1 cellular context compared by ENCODE assay signal in the genomic region with DNA sequence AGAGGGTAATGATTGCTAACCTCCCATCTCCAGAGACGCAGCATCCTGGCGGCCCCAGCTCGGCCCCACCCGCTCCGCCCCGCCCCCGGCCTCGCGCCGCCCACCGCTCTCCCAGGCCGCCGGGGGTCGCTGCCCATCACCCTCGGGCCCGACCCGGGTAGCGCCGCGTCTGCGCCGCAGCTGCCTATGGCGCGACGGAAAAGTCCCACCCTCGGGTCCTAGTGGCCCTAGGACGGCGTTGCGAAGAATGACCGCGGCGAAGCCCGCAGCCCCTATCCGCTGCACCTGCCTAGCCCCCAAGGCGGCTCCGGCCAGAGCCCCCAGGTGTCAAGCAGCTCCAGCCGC.
TF ChIP-seq lines count a peak whose summit lies in the region.

No MANE protein-coding gene starts in this region.

TF ChIP-seq in HepG2, 621 proteins besides CTCF, POLR2A, EP300 and RAD21 (continued from another document and continues in another):
- TF ChIP-seq, protein P1, sequence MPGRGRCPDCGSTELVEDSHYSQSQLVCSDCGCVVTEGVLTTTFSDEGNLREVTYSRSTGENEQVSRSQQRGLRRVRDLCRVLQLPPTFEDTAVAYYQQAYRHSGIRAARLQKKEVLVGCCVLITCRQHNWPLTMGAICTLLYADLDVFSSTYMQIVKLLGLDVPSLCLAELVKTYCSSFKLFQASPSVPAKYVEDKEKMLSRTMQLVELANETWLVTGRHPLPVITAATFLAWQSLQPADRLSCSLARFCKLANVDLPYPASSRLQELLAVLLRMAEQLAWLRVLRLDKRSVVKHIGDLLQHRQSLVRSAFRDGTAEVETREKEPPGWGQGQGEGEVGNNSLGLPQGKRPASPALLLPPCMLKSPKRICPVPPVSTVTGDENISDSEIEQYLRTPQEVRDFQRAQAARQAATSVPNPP (CRISPR knock-in tag; IDR thresholded peaks at IDR 0.05), result peak; percentile 10; the same call in 1 of the 2 replicates
- TF ChIP-seq XRCC5 (optimal IDR thresholded peaks at IDR 0.05; ENCODE audit: low read length), result peak; percentile 6
- no peak for TF ChIP-seq RFX3 (CRISPR knock-in tag; IDR thresholded peaks at IDR 0.05)
- peak; percentile 70; the same call in 1 of the 2 replicates for TF ChIP-seq ARNT2 (CRISPR knock-in tag; IDR thresholded peaks at IDR 0.05; ENCODE audit: low read depth)
- peak; percentile 12 for TF ChIP-seq TEAD3 (CRISPR knock-in tag; optimal IDR thresholded peaks at IDR 0.05; ENCODE audit: borderline replicate concordance)
- TF ChIP-seq MAZ (IDR thresholded peaks at IDR 0.05; ENCODE audit: borderline replicate concordance, low read depth, low read length), result peak; percentile 46
- TF ChIP-seq MAZ (CRISPR knock-in tag; IDR thresholded peaks at IDR 0.05; ENCODE audit: low read depth), result peak; percentile 68; the same call in 1 of the 2 replicates
- TF ChIP-seq, protein P2, sequence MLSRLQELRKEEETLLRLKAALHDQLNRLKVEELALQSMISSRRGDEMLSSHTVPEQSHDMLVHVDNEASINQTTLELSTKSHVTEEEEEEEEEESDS (CRISPR knock-in tag; IDR thresholded peaks at IDR 0.05; ENCODE audit: borderline replicate concordance), result peak; percentile 49; the same call in 1 of the 2 replicates
- TF ChIP-seq NFRKB (IDR thresholded peaks at IDR 0.05), result no peak
- no peak for TF ChIP-seq CC2D1A (CRISPR knock-in tag; IDR thresholded peaks at IDR 0.05)
- 0 out of 2 replicates have a peak, but pooled peaks have one; percentile 29 for TF ChIP-seq MEF2D (CRISPR knock-in tag; IDR thresholded peaks at IDR 0.05)
- TF ChIP-seq MTA1 (CRISPR knock-in tag; IDR thresholded peaks at IDR 0.05; ENCODE audit: borderline replicate concordance), result 0 out of 2 replicates have a peak, but pooled peaks have one; percentile 13
- TF ChIP-seq STAG1 (CRISPR knock-in tag; IDR thresholded peaks at IDR 0.05), result peak; percentile 21; the same call in 1 of the 2 replicates
- TF ChIP-seq, protein P3, sequence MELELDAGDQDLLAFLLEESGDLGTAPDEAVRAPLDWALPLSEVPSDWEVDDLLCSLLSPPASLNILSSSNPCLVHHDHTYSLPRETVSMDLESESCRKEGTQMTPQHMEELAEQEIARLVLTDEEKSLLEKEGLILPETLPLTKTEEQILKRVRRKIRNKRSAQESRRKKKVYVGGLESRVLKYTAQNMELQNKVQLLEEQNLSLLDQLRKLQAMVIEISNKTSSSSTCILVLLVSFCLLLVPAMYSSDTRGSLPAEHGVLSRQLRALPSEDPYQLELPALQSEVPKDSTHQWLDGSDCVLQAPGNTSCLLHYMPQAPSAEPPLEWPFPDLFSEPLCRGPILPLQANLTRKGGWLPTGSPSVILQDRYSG (CRISPR knock-in tag; IDR thresholded peaks at IDR 0.05), result peak; percentile 23; the same call in 1 of the 2 replicates
- 0 out of 2 replicates have a peak, but pooled peaks have one; percentile 76 for TF ChIP-seq ZBTB3 (CRISPR knock-in tag; IDR thresholded peaks at IDR 0.05; ENCODE audit: borderline replicate concordance, low read depth)
- TF ChIP-seq, protein P4, sequence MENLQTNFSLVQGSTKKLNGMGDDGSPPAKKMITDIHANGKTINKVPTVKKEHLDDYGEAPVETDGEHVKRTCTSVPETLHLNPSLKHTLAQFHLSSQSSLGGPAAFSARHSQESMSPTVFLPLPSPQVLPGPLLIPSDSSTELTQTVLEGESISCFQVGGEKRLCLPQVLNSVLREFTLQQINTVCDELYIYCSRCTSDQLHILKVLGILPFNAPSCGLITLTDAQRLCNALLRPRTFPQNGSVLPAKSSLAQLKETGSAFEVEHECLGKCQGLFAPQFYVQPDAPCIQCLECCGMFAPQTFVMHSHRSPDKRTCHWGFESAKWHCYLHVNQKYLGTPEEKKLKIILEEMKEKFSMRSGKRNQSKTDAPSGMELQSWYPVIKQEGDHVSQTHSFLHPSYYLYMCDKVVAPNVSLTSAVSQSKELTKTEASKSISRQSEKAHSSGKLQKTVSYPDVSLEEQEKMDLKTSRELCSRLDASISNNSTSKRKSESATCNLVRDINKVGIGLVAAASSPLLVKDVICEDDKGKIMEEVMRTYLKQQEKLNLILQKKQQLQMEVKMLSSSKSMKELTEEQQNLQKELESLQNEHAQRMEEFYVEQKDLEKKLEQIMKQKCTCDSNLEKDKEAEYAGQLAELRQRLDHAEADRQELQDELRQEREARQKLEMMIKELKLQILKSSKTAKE (CRISPR knock-in tag; IDR thresholded peaks at IDR 0.05; ENCODE audit: borderline replicate concordance), result 0 out of 2 replicates have a peak, but pooled peaks have one; percentile 7
- TF ChIP-seq ZNF232 (CRISPR knock-in tag; IDR thresholded peaks at IDR 0.05; ENCODE audit: borderline replicate concordance), result 0 out of 2 replicates have a peak, but pooled peaks have one; percentile 58
- TF ChIP-seq, protein P5, sequence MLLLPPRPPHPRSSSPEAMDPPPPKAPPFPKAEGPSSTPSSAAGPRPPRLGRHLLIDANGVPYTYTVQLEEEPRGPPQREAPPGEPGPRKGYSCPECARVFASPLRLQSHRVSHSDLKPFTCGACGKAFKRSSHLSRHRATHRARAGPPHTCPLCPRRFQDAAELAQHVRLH (CRISPR knock-in tag; IDR thresholded peaks at IDR 0.05; ENCODE audit: borderline replicate concordance, low read depth), result peak; percentile 7; the same call in 1 of the 2 replicates
- TF ChIP-seq, protein P6, sequence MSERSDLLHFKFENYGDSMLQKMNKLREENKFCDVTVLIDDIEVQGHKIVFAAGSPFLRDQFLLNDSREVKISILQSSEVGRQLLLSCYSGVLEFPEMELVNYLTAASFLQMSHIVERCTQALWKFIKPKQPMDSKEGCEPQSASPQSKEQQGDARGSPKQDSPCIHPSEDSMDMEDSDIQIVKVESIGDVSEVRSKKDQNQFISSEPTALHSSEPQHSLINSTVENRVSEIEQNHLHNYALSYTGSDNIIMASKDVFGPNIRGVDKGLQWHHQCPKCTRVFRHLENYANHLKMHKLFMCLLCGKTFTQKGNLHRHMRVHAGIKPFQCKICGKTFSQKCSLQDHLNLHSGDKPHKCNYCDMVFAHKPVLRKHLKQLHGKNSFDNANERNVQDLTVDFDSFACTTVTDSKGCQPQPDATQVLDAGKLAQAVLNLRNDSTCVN (CRISPR knock-in tag; IDR thresholded peaks at IDR 0.05; ENCODE audit: borderline replicate concordance), result peak; percentile 13; the same call in 1 of the 2 replicates
- 0 out of 2 replicates have a peak, but pooled peaks have one; percentile 1 for TF ChIP-seq ISX (CRISPR knock-in tag; conservative IDR thresholded peaks at IDR 0.05)
- TF ChIP-seq SATB2 (CRISPR knock-in tag; IDR thresholded peaks at IDR 0.05), result no peak
- TF ChIP-seq, protein P7, sequence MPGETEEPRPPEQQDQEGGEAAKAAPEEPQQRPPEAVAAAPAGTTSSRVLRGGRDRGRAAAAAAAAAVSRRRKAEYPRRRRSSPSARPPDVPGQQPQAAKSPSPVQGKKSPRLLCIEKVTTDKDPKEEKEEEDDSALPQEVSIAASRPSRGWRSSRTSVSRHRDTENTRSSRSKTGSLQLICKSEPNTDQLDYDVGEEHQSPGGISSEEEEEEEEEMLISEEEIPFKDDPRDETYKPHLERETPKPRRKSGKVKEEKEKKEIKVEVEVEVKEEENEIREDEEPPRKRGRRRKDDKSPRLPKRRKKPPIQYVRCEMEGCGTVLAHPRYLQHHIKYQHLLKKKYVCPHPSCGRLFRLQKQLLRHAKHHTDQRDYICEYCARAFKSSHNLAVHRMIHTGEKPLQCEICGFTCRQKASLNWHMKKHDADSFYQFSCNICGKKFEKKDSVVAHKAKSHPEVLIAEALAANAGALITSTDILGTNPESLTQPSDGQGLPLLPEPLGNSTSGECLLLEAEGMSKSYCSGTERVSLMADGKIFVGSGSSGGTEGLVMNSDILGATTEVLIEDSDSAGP (CRISPR knock-in tag; IDR thresholded peaks at IDR 0.05; ENCODE audit: borderline replicate concordance), result no peak
- TF ChIP-seq CENPT (CRISPR knock-in tag; IDR thresholded peaks at IDR 0.05; ENCODE audit: low read depth), result peak; percentile 30; the same call in 1 of the 2 replicates
- TF ChIP-seq ZNF121 (CRISPR knock-in tag; IDR thresholded peaks at IDR 0.05), result no peak
- TF ChIP-seq, protein P8, sequence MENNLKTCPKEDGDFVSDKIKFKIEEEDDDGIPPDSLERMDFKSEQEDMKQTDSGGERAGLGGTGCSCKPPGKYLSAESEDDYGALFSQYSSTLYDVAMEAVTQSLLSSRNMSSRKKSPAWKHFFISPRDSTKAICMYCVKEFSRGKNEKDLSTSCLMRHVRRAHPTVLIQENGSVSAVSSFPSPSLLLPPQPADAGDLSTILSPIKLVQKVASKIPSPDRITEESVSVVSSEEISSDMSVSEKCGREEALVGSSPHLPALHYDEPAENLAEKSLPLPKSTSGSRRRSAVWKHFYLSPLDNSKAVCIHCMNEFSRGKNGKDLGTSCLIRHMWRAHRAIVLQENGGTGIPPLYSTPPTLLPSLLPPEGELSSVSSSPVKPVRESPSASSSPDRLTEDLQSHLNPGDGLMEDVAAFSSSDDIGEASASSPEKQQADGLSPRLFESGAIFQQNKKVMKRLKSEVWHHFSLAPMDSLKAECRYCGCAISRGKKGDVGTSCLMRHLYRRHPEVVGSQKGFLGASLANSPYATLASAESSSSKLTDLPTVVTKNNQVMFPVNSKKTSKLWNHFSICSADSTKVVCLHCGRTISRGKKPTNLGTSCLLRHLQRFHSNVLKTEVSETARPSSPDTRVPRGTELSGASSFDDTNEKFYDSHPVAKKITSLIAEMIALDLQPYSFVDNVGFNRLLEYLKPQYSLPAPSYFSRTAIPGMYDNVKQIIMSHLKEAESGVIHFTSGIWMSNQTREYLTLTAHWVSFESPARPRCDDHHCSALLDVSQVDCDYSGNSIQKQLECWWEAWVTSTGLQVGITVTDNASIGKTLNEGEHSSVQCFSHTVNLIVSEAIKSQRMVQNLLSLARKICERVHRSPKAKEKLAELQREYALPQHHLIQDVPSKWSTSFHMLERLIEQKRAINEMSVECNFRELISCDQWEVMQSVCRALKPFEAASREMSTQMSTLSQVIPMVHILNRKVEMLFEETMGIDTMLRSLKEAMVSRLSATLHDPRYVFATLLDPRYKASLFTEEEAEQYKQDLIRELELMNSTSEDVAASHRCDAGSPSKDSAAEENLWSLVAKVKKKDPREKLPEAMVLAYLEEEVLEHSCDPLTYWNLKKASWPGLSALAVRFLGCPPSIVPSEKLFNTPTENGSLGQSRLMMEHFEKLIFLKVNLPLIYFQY (CRISPR knock-in tag; IDR thresholded peaks at IDR 0.05; ENCODE audit: borderline replicate concordance), result 0 out of 2 replicates have a peak, but pooled peaks have one; percentile 46
- peak; percentile 13; the same call in 1 of the 2 replicates for TF ChIP-seq MXD4 (CRISPR knock-in tag; IDR thresholded peaks at IDR 0.05)
- 0 out of 2 replicates have a peak, but pooled peaks have one; percentile 23 for TF ChIP-seq ZNF768 (CRISPR knock-in tag; IDR thresholded peaks at IDR 0.05)
- TF ChIP-seq SIN3A (IDR thresholded peaks at IDR 0.05; ENCODE audit: borderline replicate concordance, low read depth, low read length), result peak; percentile 32; the same call in 1 of the 2 replicates
- TF ChIP-seq ZFYVE20 (CRISPR knock-in tag; IDR thresholded peaks at IDR 0.05; ENCODE audit: borderline replicate concordance, low read depth), result no peak
- TF ChIP-seq, protein P9, sequence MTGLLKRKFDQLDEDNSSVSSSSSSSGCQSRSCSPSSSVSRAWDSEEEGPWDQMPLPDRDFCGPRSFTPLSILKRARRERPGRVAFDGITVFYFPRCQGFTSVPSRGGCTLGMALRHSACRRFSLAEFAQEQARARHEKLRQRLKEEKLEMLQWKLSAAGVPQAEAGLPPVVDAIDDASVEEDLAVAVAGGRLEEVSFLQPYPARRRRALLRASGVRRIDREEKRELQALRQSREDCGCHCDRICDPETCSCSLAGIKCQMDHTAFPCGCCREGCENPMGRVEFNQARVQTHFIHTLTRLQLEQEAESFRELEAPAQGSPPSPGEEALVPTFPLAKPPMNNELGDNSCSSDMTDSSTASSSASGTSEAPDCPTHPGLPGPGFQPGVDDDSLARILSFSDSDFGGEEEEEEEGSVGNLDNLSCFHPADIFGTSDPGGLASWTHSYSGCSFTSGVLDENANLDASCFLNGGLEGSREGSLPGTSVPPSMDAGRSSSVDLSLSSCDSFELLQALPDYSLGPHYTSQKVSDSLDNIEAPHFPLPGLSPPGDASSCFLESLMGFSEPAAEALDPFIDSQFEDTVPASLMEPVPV (CRISPR knock-in tag; IDR thresholded peaks at IDR 0.05), result no peak
- 0 out of 2 replicates have a peak, but pooled peaks have one; percentile 37 for TF ChIP-seq ZNF577 (CRISPR knock-in tag; IDR thresholded peaks at IDR 0.05; ENCODE audit: borderline replicate concordance, low read depth)
- no peak for TF ChIP-seq HMGA1 (CRISPR knock-in tag; conservative IDR thresholded peaks at IDR 0.05)
- 0 out of 2 replicates have a peak, but pooled peaks have one; percentile 11 for TF ChIP-seq ZKSCAN5 (CRISPR knock-in tag; IDR thresholded peaks at IDR 0.05)
- peak; percentile 51; the same call in 1 of the 2 replicates for TF ChIP-seq MYC (CRISPR knock-in tag; IDR thresholded peaks at IDR 0.05; ENCODE audit: borderline replicate concordance)
- TF ChIP-seq GABPA (IDR thresholded peaks at IDR 0.05; ENCODE audit: low read depth, low read length), result peak; percentile 34; the same call in 1 of the 2 replicates
- no peak for TF ChIP-seq GABPA (CRISPR knock-in tag; IDR thresholded peaks at IDR 0.05; ENCODE audit: low read depth)
- 0 out of 2 replicates have a peak, but pooled peaks have one; percentile 11 for TF ChIP-seq ZNF761 (CRISPR knock-in tag; conservative IDR thresholded peaks at IDR 0.05)
- TF ChIP-seq KDM6A (CRISPR knock-in tag; IDR thresholded peaks at IDR 0.05; ENCODE audit: low read depth), result no peak
- 0 out of 2 replicates have a peak, but pooled peaks have one; percentile 13 for TF ChIP-seq DNMT1 (CRISPR knock-in tag; IDR thresholded peaks at IDR 0.05)
- 0 out of 2 replicates have a peak, but pooled peaks have one; percentile 64 for TF ChIP-seq ZZZ3 (CRISPR knock-in tag; IDR thresholded peaks at IDR 0.05; ENCODE audit: borderline replicate concordance)
- TF ChIP-seq, protein P10, sequence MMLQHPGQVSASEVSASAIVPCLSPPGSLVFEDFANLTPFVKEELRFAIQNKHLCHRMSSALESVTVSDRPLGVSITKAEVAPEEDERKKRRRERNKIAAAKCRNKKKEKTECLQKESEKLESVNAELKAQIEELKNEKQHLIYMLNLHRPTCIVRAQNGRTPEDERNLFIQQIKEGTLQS (CRISPR knock-in tag; IDR thresholded peaks at IDR 0.05), result 0 out of 2 replicates have a peak, but pooled peaks have one; percentile 17
- TF ChIP-seq HNRNPL (IDR thresholded peaks at IDR 0.05; ENCODE audit: low read depth, low read length), result 0 out of 2 replicates have a peak, but pooled peaks have one; percentile 33
- TF ChIP-seq ZNF672 (CRISPR knock-in tag; IDR thresholded peaks at IDR 0.05), result peak; percentile 10; the same call in 1 of the 2 replicates
- 0 out of 2 replicates have a peak, but pooled peaks have one; percentile 54 for TF ChIP-seq ZIK1 (CRISPR knock-in tag; IDR thresholded peaks at IDR 0.05; ENCODE audit: borderline replicate concordance, low read depth)
- TF ChIP-seq ZBTB7B (CRISPR knock-in tag; IDR thresholded peaks at IDR 0.05), result peak; percentile 40; the same call in 1 of the 2 replicates
- peak; percentile 37 for TF ChIP-seq ZNF781 (CRISPR knock-in tag; IDR thresholded peaks at IDR 0.05; ENCODE audit: borderline replicate concordance, not compliant biosample characterization)
